ENCODE assay signal across 22 cellular contexts in the genomic region with DNA sequence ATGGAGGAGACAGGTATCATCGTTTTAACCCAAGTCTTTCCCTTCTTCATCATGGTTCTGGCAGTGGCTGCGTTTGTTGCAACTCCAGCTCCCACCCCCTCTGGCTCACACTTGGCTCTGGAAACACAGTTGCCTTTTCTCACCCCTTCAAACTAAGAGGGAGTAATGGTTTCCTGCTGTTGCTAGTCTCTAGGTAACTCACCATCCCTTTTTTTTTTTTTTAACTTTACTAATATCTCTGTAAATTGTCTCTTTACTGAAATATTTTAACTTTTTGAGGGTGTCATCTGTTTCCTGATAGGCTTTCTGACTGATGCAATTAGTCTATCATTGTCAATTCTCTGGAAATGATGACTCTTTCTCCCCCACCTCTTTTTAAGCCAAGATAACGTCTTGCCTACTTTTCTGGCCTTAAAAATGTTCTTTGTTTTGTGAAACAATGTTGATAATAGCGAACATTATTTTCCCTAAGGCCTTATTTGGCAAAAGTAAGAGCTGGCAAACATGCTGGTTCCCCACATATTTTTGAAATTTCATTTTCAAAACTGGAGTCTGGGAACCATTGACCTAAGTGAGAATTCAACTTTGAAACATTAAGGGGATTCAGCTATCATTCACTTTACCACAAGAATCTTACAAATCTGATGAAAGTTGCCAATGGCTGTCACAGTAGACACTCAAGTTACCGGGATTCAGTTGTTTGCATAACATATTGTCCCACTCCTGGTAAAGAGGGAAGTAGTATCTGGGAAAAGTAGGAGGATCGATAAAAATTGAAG.
"Had no signal": no experiment of that assay in that cellular context is flagged by ENCODE, and none has a peak within 500 bp of the region (broad histone marks: within the 10 kb centered on the region; RNA-seq: fewer than 3 reads in every experiment).

No MANE protein-coding gene starts in this region.

- H3K36me3 Mint-ChIP-seq: activated naive CD4-positive, alpha-beta T cell treated with anti-CD3 and anti-CD28 coated beads, Interleukin-2, amount 10 ng/mL, durations not matched to agents 7 days and 5 days had no signal

- DNase-seq: activated B cell treated with CpG ODN at 0.5 μM for 24 hours; activated CD4-positive, alpha-beta T cell treated with anti-CD3 and anti-CD28 coated beads, Interleukin-2, amount 10 ng/mL, durations not matched to agents 7 days and 5 days; activated naive CD4-positive, alpha-beta T cell treated with anti-CD3 and anti-CD28 coated beads, Interleukin-2, amount 10 ng/mL, durations not matched to agents 7 days and 5 days; activated T-cell treated with anti-CD3 and anti-CD28 coated beads for 4 hours; adrenal gland; central memory CD4-positive, alpha-beta T cell; cortex of kidney; effector memory CD4-positive, alpha-beta T cell; foreskin melanocyte; heart left ventricle; islet precursor cell; mammary epithelial cell; occipital lobe; stimulated activated CD4-positive, alpha-beta T cell treated with anti-CD3 and anti-CD28 coated beads, Interleukin-4, amount 100 ng/mL, for 1 hour; stimulated activated CD8-positive, alpha-beta memory T cell treated with anti-CD3 and anti-CD28 coated beads, Interleukin-4, amount 100 ng/mL, for 48 hours; stimulated activated naive CD8-positive, alpha-beta T cell treated with anti-CD3 and anti-CD28 coated beads, Interleukin-15, amount 100 ng/mL, for 72 hours; SW 1271; tibial artery had no signal

- H3K27ac ChIP-seq: adrenal gland, heart left ventricle, tibial artery, vagina had no signal

- H3K9me3 Mint-ChIP-seq: activated B cell treated with CpG ODN at 0.5 μM for 24 hours; activated CD4-positive, alpha-beta T cell treated with anti-CD3 and anti-CD28 coated beads, Interleukin-2, amount 10 ng/mL, durations not matched to agents 7 days and 5 days; activated naive CD4-positive, alpha-beta T cell treated with anti-CD3 and anti-CD28 coated beads, Interleukin-2, amount 10 ng/mL, durations not matched to agents 7 days and 5 days; activated T-helper 2 cell treated with anti-CD3 and anti-CD28 coated beads, Interferon-gamma antibody, Interleukin-2, Interleukin-4, amounts not matched to agents 10 μg/mL and 5 μg/mL and 100 μg/mL, durations not matched to agents 14 hours and 24 hours and 36 hours; stimulated activated naive CD8-positive, alpha-beta T cell treated with anti-CD3 and anti-CD28 coated beads, Interleukin-15, amount 100 ng/mL, for 72 hours had no signal

- H3K4me1 Mint-ChIP-seq: activated B cell treated with CpG ODN at 0.5 μM for 24 hours; activated CD4-positive, alpha-beta T cell treated with anti-CD3 and anti-CD28 coated beads, Interleukin-2, amount 10 ng/mL, durations not matched to agents 7 days and 5 days; activated naive CD4-positive, alpha-beta T cell treated with anti-CD3 and anti-CD28 coated beads, Interleukin-2, amount 10 ng/mL, durations not matched to agents 7 days and 5 days; nephron; stimulated activated naive CD8-positive, alpha-beta T cell treated with anti-CD3 and anti-CD28 coated beads, Interleukin-15, amount 100 ng/mL, for 72 hours had no signal

- H3K27me3 ChIP-seq: adrenal gland, heart left ventricle, tibial artery, vagina had no signal

- ATAC-seq: heart left ventricle; left lobe of liver; stimulated activated naive CD8-positive, alpha-beta T cell treated with anti-CD3 and anti-CD28 coated beads, Interleukin-15, amount 100 ng/mL, for 72 hours had no signal

- H3K27me3 Mint-ChIP-seq: activated B cell treated with CpG ODN at 0.5 μM for 24 hours; activated naive CD4-positive, alpha-beta T cell treated with anti-CD3 and anti-CD28 coated beads, Interleukin-2, amount 10 ng/mL, durations not matched to agents 7 days and 5 days; stimulated activated naive CD8-positive, alpha-beta T cell treated with anti-CD3 and anti-CD28 coated beads, Interleukin-15, amount 100 ng/mL, for 72 hours had no signal

- H3K4me1 ChIP-seq: adrenal gland, tibial artery, vagina had no signal

- H3K36me3 ChIP-seq: adrenal gland, heart left ventricle, tibial artery, vagina had no signal

- H3K9me3 ChIP-seq: vagina had no signal

- H3K4me3 Mint-ChIP-seq: activated B cell treated with CpG ODN at 0.5 μM for 24 hours; activated CD4-positive, alpha-beta T cell treated with anti-CD3 and anti-CD28 coated beads, Interleukin-2, amount 10 ng/mL, durations not matched to agents 7 days and 5 days; activated naive CD4-positive, alpha-beta T cell treated with anti-CD3 and anti-CD28 coated beads, Interleukin-2, amount 10 ng/mL, durations not matched to agents 7 days and 5 days; nephron; stimulated activated naive CD8-positive, alpha-beta T cell treated with anti-CD3 and anti-CD28 coated beads, Interleukin-15, amount 100 ng/mL, for 72 hours had no signal

- H3K27ac Mint-ChIP-seq: activated B cell treated with CpG ODN at 0.5 μM for 24 hours; activated CD4-positive, alpha-beta T cell treated with anti-CD3 and anti-CD28 coated beads, Interleukin-2, amount 10 ng/mL, durations not matched to agents 7 days and 5 days; activated naive CD4-positive, alpha-beta T cell treated with anti-CD3 and anti-CD28 coated beads, Interleukin-2, amount 10 ng/mL, durations not matched to agents 7 days and 5 days; activated T-helper 2 cell treated with anti-CD3 and anti-CD28 coated beads, Interferon-gamma antibody, Interleukin-2, Interleukin-4, amounts not matched to agents 10 μg/mL and 5 μg/mL and 100 μg/mL, durations not matched to agents 14 hours and 24 hours and 36 hours; nephron; stimulated activated naive CD8-positive, alpha-beta T cell treated with anti-CD3 and anti-CD28 coated beads, Interleukin-15, amount 100 ng/mL, for 72 hours had no signal

- H3K4me3 ChIP-seq: adrenal gland, heart left ventricle, tibial artery, vagina had no signal
